13 cellular contexts compared by ENCODE assay signal in the genomic region with DNA sequence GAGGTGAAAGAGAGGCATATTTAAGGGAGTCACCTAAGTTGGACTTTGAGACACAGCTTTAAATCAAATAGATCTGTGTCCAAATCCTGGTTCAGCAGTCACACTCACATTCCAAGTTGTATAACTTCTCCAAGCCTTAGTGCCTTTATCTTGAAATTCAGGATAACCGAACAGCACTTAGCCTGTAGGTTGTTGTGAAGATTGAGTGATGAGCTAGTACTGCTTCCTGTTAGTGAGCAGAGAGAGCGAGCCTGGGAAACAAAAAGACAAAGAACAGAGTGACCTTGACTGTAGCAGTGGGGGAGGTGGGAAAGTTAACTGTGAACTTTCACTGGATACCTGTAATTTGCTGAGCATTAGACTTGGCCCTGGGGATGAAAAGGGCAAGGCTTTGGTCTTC. TPM values are rescaled to one million over a fixed set of nuclear protein-coding genes. Genes with fewer than 3 reads are reported as not detected.
DNase-seq lines count a peak whose midpoint lies in the region; ATAC-seq and TF ChIP-seq lines count a peak whose summit lies in the region.
"Had no signal": no experiment of that assay in that cellular context is flagged by ENCODE, and none has a peak within 500 bp of the region (broad histone marks: within the 10 kb centered on the region; RNA-seq: fewer than 3 reads in every experiment).

No MANE protein-coding gene starts in this region.

- H3K36me3 ChIP-seq in CD4-positive, alpha-beta memory T cell (ENCODE audit: insufficient read depth, low read length): no peaks in the 10 kb centered on the region
- H3K36me3 ChIP-seq in KOPT-K1 (ENCODE audit: insufficient read depth, low read length): peaks cover 16% of the 10 kb centered on the region
- H3K36me3 ChIP-seq in mesodermal cell (ENCODE audit: control insufficient read depth, insufficient read depth, low read length): peaks cover 31% of the 10 kb centered on the region
- peaks cover 0 to 17% (median 0%) of the 10 kb centered on the region in 3 donors for H3K36me3 ChIP-seq in esophagus squamous epithelium

- CTCF ChIA-PET in CD4-positive, alpha-beta memory T cell (lab: Charles Lee; ENCODE audit: partially characterized antibody): interaction anchor here (1.2 to 1.8 kb wide), 3 partner anchors 8 to 47 kb away, joined by 3 to 10 read pairs (median 5); no protein-coding TSS in a partner anchor

- H3K27ac Mint-ChIP-seq in CD4-positive, alpha-beta memory T cell: peak overlapping the region in 6 of 7 donors; percentile 16 to 84 (median 59)
- H3K27ac Mint-ChIP-seq in chondrocyte (ENCODE audit: unreplicated experiment): no peak overlapping the region

- H3K4me1 ChIP-seq in CD4-positive, alpha-beta memory T cell (ENCODE audit: insufficient read depth, low read length): peaks cover 50% of the 10 kb centered on the region
- peaks cover 29% of the 10 kb centered on the region for H3K4me1 ChIP-seq in mesodermal cell (ENCODE audit: control insufficient read depth, insufficient read depth, low read length, poor library complexity, severe bottlenecking)
- peaks cover 0 to 25% (median 3%) of the 10 kb centered on the region in 3 donors for H3K4me1 ChIP-seq in esophagus squamous epithelium

- no peak overlapping the region for H3K27ac ChIP-seq in CD4-positive, alpha-beta memory T cell (ENCODE audit: low read depth, low read length)
- peak overlapping the region; percentile 2 for H3K27ac ChIP-seq in KOPT-K1 (ENCODE audit: low read depth, low read length, poor library complexity, severe bottlenecking)
- peak overlapping the region; percentile 63 for H3K27ac ChIP-seq in mesodermal cell (ENCODE audit: low read depth, low read length, severe bottlenecking)
- no peak overlapping the region for H3K27ac ChIP-seq in esophagus squamous epithelium
- H3K27ac ChIP-seq: tibial artery had no signal

- WGBS in mesodermal cell (ENCODE audit: insufficient coverage in 2 of 2), 2 experiments: 50% methylated on average over 1 to 2 of the region's 2 CpGs
- whole genome bisulfite sequencing in esophagus squamous epithelium, 2 donors: 57 to 76% methylated on average over 2 of the region's 2 CpGs

- no peaks in the 10 kb centered on the region for H3K9me3 ChIP-seq in CD4-positive, alpha-beta memory T cell (ENCODE audit: control insufficient read depth in 1 of 2, low read length in 2 of 2)
- H3K9me3 ChIP-seq in KOPT-K1 (ENCODE audit: insufficient read depth, low read length, poor library complexity, severe bottlenecking): no peaks in the 10 kb centered on the region
- no peaks in the 10 kb centered on the region for H3K9me3 ChIP-seq in mesodermal cell (ENCODE audit: control insufficient read depth, low read length)
- no peaks in the 10 kb centered on the region for H3K9me3 ChIP-seq in esophagus squamous epithelium
- H3K9me3 ChIP-seq: MG63, tibial artery had no signal

- peaks cover 41 to 69% (median 51%) of the 10 kb centered on the region in 4 donors for H3K4me1 Mint-ChIP-seq in CD4-positive, alpha-beta memory T cell
- peaks cover 33% of the 10 kb centered on the region for H3K4me1 Mint-ChIP-seq in chondrocyte (ENCODE audit: low read depth)

- H3K9me3 Mint-ChIP-seq in CD4-positive, alpha-beta memory T cell: no peaks in the 10 kb centered on the region
- no peaks in the 10 kb centered on the region for H3K9me3 Mint-ChIP-seq in chondrocyte (ENCODE audit: low read depth)

- H3K4me3 ChIP-seq in CD4-positive, alpha-beta memory T cell (ENCODE audit: low read length in 2 of 2): no peak overlapping the region
- H3K4me3 ChIP-seq in mesodermal cell (ENCODE audit: extremely low read depth, insufficient read depth, low read length, poor library complexity, severe bottlenecking) (no peak overlapping the region), esophagus squamous epithelium (no peak overlapping the region)
- H3K4me3 ChIP-seq: MG63, tibial artery had no signal

- no peak for TF ChIP-seq POLR2A in esophagus squamous epithelium (IDR thresholded peaks at IDR 0.05)
- no peak for TF ChIP-seq POLR2A in GM18505 (IDR thresholded peaks at IDR 0.05; ENCODE audit: borderline replicate concordance, extremely low read depth, insufficient read depth, insufficient read length)

- H3K27me3 Mint-ChIP-seq in CD4-positive, alpha-beta memory T cell: no peaks in the 10 kb centered on the region
- H3K27me3 Mint-ChIP-seq in chondrocyte (ENCODE audit: low read depth): no peaks in the 10 kb centered on the region

- intact Hi-C loops in CD4-positive, alpha-beta memory T cell (cut with micrococcal nuclease): no loop called here
- intact Hi-C loops in esophagus squamous epithelium (cut with DNase I): no loop called here

- TF ChIP-seq CTCF in chondrocyte (IDR thresholded peaks at IDR 0.05) (no peak), esophagus squamous epithelium (IDR thresholded peaks at IDR 0.05) (no peak), GM10266 (IDR thresholded peaks at IDR 0.05; ENCODE audit: control insufficient read depth, insufficient read depth, low read depth, missing control alignments) (no peak)

- H3K4me3 Mint-ChIP-seq in CD4-positive, alpha-beta memory T cell: peak overlapping the region in 3 of 8 donors; percentile 6 to 45 (median 39)
- no peak overlapping the region for H3K4me3 Mint-ChIP-seq in chondrocyte (ENCODE audit: unreplicated experiment)

- DNase-seq in CD4-positive, alpha-beta memory T cell: no peak
- DNase-seq in dermis microvascular lymphatic vessel endothelial cell (ENCODE audit: low read depth in 2 of 2): peak; percentile 48 to 69
- DNase-seq in chondrocyte (ENCODE audit: low spot score): no peak
- DNase-seq in esophagus squamous epithelium (lab: John Stamatoyannopoulos, UW): no peak
- no peak for DNase-seq in GM10266 (ENCODE audit: extremely low spot score)
- DNase-seq: activated CD4-positive, alpha-beta T cell treated with anti-CD3 and anti-CD28 coated beads, Interleukin-2, amount 50 U/mL, for 1 hour; MG63; NCI-H345; tibial artery had no signal

- no peaks in the 10 kb centered on the region for H3K27me3 ChIP-seq in CD4-positive, alpha-beta memory T cell (ENCODE audit: insufficient read depth, low read length)
- H3K27me3 ChIP-seq in esophagus squamous epithelium: no peaks in the 10 kb centered on the region
- H3K27me3 ChIP-seq: MG63, tibial artery had no signal

- POLR2A ChIA-PET in CD4-positive, alpha-beta memory T cell (lab: Charles Lee; ENCODE audit: partially characterized antibody): interaction anchor here (0.9 kb wide), 2 partner anchors 8 to 23 kb away, joined by 3 to 6 read pairs; a partner anchor contains a TSS

- ATAC-seq in GM18505 (IDR thresholded peaks at IDR 0.05; ENCODE audit: unreplicated experiment): no peak

- peaks cover 9% of the 10 kb centered on the region in 2 donors for H3K36me3 Mint-ChIP-seq in CD4-positive, alpha-beta memory T cell
- peaks cover 3% of the 10 kb centered on the region for H3K36me3 Mint-ChIP-seq in chondrocyte (ENCODE audit: low read depth)

RNA-seq across cellular contexts. Expression of a gene that starts 22.4 kb away (rescaled TPM):
- total RNA-seq in CD4-positive, alpha-beta memory T cell: 10 to 100 TPM; 52.4 to 56.5 TPM
- 10 to 100 TPM in 1 of 2 donors, 1 to 10 TPM in 1; 1.5 to 10.9 TPM for polyA plus RNA-seq in CD4-positive, alpha-beta memory T cell
- total RNA-seq in dermis microvascular lymphatic vessel endothelial cell (5.3 and 9.9 TPM in 2 replicates), chondrocyte (29.3 to 29.9 TPM (median 29.9 TPM) in 3 replicates), esophagus squamous epithelium (10 to 100 TPM; 16.6 to 29.0 (median 17.9) TPM)
- 34.0 TPM for polyA plus RNA-seq in mesodermal cell (2013, experiment 1 of 2)
- 36.7 TPM for polyA plus RNA-seq in mesodermal cell (2013, experiment 2 of 2)

RNA-seq across cellular contexts. Expression of a gene that starts 38.8 kb away (rescaled TPM):
- total RNA-seq in CD4-positive, alpha-beta memory T cell: 1 to 10 TPM; 5.1 to 8.1 TPM
- polyA plus RNA-seq in CD4-positive, alpha-beta memory T cell: 1 to 10 TPM; 4.2 to 9.4 TPM
- total RNA-seq in dermis microvascular lymphatic vessel endothelial cell: 0.39 and 0.63 TPM in 2 replicates
- polyA plus RNA-seq in mesodermal cell (2013, experiment 1 of 2): 1.3 TPM
- polyA plus RNA-seq in mesodermal cell (2013, experiment 2 of 2): 1.1 TPM
- 1.2 to 1.7 TPM (median 1.3 TPM) in 3 replicates for total RNA-seq in chondrocyte
- total RNA-seq in esophagus squamous epithelium: 1 to 10 TPM in 3 of 4 donors, not detected in 1; 4.6 to 6.9 (median 4.7) TPM
- polyA plus RNA-seq: keratinocyte had no signal

RNA-seq across cellular contexts. Expression of a gene that starts 51.6 kb away (rescaled TPM):
- 100 to 1,000 TPM; 119 to 121 TPM for total RNA-seq in CD4-positive, alpha-beta memory T cell
- 10 to 100 TPM in 1 of 2 donors, 1 to 10 TPM in 1; 8.3 to 24.3 TPM for polyA plus RNA-seq in CD4-positive, alpha-beta memory T cell
- 110 and 192 TPM in 2 replicates for total RNA-seq in dermis microvascular lymphatic vessel endothelial cell
- polyA plus RNA-seq in mesodermal cell (2013, experiment 1 of 2): 110 TPM
- 112 TPM for polyA plus RNA-seq in mesodermal cell (2013, experiment 2 of 2)
- total RNA-seq in chondrocyte: 135 to 144 TPM (median 142 TPM) in 3 replicates
- 100 to 1,000 TPM in 1 of 4 donors, 10 to 100 TPM in 3; 68.5 to 119 (median 87.7) TPM for total RNA-seq in esophagus squamous epithelium

RNA-seq across cellular contexts. Expression of a gene that starts 56.3 kb away (rescaled TPM):
- total RNA-seq in CD4-positive, alpha-beta memory T cell: 100 to 1,000 TPM; 377 to 417 TPM
- polyA plus RNA-seq in CD4-positive, alpha-beta memory T cell: 100 to 1,000 TPM; 259 to 394 TPM
- total RNA-seq in dermis microvascular lymphatic vessel endothelial cell (518 and 522 TPM in 2 replicates), chondrocyte (695 to 849 TPM (median 699 TPM) in 3 replicates), esophagus squamous epithelium (100 to 1,000 TPM; 200 to 321 (median 252) TPM)
- polyA plus RNA-seq in mesodermal cell (2013, experiment 1 of 2): 326 TPM
- 321 TPM for polyA plus RNA-seq in mesodermal cell (2013, experiment 2 of 2)

Comparison
In these comparisons a context has a peak if more than half of its experiments do, and no peak if none do; other contexts are left out.
1. DNase-seq: peak in dermis microvascular lymphatic vessel endothelial cell (2 of 2); none in CD4-positive, alpha-beta memory T cell (0 of 5), chondrocyte (single experiment), esophagus squamous epithelium (single experiment) and GM10266 (single experiment).
2. H3K27ac ChIP-seq: peak in KOPT-K1 (single experiment) and mesodermal cell (single experiment); none in CD4-positive, alpha-beta memory T cell (single experiment) and esophagus squamous epithelium (0 of 4).